ENCODE assay signal across 1 cellular context in genomic region chr11:61973603-61974162, GRCh38.
TF ChIP-seq lines count a peak whose summit lies in the region.

No MANE protein-coding gene starts in this region.

TF ChIP-seq in WTC11, 78 proteins besides CTCF, POLR2A, EP300 and RAD21 (continued from another document):
- TF ChIP-seq, protein P1, sequence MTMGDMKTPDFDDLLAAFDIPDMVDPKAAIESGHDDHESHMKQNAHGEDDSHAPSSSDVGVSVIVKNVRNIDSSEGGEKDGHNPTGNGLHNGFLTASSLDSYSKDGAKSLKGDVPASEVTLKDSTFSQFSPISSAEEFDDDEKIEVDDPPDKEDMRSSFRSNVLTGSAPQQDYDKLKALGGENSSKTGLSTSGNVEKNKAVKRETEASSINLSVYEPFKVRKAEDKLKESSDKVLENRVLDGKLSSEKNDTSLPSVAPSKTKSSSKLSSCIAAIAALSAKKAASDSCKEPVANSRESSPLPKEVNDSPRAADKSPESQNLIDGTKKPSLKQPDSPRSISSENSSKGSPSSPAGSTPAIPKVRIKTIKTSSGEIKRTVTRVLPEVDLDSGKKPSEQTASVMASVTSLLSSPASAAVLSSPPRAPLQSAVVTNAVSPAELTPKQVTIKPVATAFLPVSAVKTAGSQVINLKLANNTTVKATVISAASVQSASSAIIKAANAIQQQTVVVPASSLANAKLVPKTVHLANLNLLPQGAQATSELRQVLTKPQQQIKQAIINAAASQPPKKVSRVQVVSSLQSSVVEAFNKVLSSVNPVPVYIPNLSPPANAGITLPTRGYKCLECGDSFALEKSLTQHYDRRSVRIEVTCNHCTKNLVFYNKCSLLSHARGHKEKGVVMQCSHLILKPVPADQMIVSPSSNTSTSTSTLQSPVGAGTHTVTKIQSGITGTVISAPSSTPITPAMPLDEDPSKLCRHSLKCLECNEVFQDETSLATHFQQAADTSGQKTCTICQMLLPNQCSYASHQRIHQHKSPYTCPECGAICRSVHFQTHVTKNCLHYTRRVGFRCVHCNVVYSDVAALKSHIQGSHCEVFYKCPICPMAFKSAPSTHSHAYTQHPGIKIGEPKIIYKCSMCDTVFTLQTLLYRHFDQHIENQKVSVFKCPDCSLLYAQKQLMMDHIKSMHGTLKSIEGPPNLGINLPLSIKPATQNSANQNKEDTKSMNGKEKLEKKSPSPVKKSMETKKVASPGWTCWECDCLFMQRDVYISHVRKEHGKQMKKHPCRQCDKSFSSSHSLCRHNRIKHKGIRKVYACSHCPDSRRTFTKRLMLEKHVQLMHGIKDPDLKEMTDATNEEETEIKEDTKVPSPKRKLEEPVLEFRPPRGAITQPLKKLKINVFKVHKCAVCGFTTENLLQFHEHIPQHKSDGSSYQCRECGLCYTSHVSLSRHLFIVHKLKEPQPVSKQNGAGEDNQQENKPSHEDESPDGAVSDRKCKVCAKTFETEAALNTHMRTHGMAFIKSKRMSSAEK (CRISPR knock-in tag; IDR thresholded peaks at IDR 0.05; ENCODE audit: borderline replicate concordance) = no peak
- TF ChIP-seq, protein P2, sequence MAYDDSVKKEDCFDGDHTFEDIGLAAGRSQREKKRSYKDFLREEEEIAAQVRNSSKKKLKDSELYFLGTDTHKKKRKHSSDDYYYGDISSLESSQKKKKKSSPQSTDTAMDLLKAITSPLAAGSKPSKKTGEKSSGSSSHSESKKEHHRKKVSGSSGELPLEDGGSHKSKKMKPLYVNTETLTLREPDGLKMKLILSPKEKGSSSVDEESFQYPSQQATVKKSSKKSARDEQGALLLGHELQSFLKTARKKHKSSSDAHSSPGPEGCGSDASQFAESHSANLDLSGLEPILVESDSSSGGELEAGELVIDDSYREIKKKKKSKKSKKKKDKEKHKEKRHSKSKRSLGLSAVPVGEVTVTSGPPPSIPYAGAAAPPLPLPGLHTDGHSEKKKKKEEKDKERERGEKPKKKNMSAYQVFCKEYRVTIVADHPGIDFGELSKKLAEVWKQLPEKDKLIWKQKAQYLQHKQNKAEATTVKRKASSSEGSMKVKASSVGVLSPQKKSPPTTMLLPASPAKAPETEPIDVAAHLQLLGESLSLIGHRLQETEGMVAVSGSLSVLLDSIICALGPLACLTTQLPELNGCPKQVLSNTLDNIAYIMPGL (CRISPR knock-in tag; IDR thresholded peaks at IDR 0.05) = 0 out of 2 replicates have a peak, but pooled peaks have one; percentile 32
- TF ChIP-seq AR (CRISPR knock-in tag; IDR thresholded peaks at IDR 0.05) = no peak
